In the genomic region with DNA sequence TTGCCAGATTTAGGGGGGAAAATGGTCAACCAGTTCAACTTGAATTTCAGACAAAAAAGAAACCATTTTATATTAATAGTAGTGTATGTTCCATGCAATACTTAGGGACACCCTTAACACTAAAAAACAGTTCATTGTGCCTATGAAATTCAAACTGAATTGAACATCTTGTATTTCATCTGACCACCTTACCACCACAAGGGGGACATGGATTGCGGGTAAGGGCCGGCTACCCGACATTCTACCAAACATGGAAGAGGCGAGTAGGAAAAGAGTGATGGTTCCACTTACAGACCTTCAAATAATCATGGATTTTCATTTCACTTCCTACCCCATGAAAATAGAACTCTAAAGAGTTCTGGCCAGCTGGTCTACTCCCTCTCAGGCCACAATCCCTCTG, we compare ENCODE assay signal across 1 cellular context.
TF ChIP-seq lines count a peak whose summit lies in the region.

No MANE protein-coding gene starts in this region.

TF ChIP-seq in endothelial cell of umbilical vein, 7 proteins besides CTCF, POLR2A, EP300 and RAD21 (continued from another document):
- no peak for TF ChIP-seq JUN (IDR thresholded peaks at IDR 0.05; ENCODE audit: borderline replicate concordance, insufficient read depth, insufficient read length, low read depth)
- TF ChIP-seq MYC (IDR thresholded peaks at IDR 0.05; ENCODE audit: low read depth, low read length): no peak
- no peak for TF ChIP-seq FOS (IDR thresholded peaks at IDR 0.05; ENCODE audit: borderline replicate concordance, insufficient read depth, low read length)
